ENCODE assay signal across 15 cellular contexts in genomic region chr9:22041792-22042191, GRCh38. TPM values are rescaled to one million over a fixed set of nuclear protein-coding genes. Genes with fewer than 3 reads are reported as not detected.
DNase-seq lines count a peak whose midpoint lies in the region; ATAC-seq and TF ChIP-seq lines count a peak whose summit lies in the region.
"Had no signal": no experiment of that assay in that cellular context is flagged by ENCODE, and none has a peak within 500 bp of the region (broad histone marks: within the 10 kb centered on the region; RNA-seq: fewer than 3 reads in every experiment).

No MANE protein-coding gene starts in this region.

- ATAC-seq in HCT116 (peak; percentile 74), GM19395 (IDR thresholded peaks at IDR 0.05; ENCODE audit: unreplicated experiment) (no peak)

- H3K27ac ChIP-seq in HCT116 (ENCODE audit: low read depth, low read length) (no peak overlapping the region), SJSA1 (0 out of 2 replicates have a peak overlapping the region, but pooled peaks have one; percentile 70)

- no peaks in the 10 kb centered on the region for H3K9me2 ChIP-seq in HCT116 (ENCODE audit: insufficient read depth)

- RAD21 ChIA-PET in HCT116 (lab: Charles Lee; ENCODE audit: low non-redundant PET in 1 of 2, low total read pairs in 2 of 2, uncharacterized antibody in 2 of 2, unreplicated experiment in 2 of 2) = interaction anchor here in 1 of 2 experiments (0.5 kb wide), 1 partner anchor 197 kb away, joined by 3 read pairs; no protein-coding TSS in a partner anchor

- H3K27me3 ChIP-seq in HCT116 (ENCODE audit: insufficient read depth, low read length) = no peaks in the 10 kb centered on the region
- H3K27me3 ChIP-seq in SJSA1 (replicated peaks) = no peaks in the 10 kb centered on the region
- H3K27me3 ChIP-seq in skeletal muscle satellite cell (ENCODE audit: control insufficient read depth, insufficient read depth, low read length) = no peaks in the 10 kb centered on the region
- H3K27me3 ChIP-seq in MG63 = no peaks in the 10 kb centered on the region

- no peaks in the 10 kb centered on the region for H3K79me2 ChIP-seq in HCT116 (ENCODE audit: insufficient read depth, low read length)

- no peak for TF ChIP-seq CTCF in HCT116 (IDR thresholded peaks at IDR 0.05 in 2 of 3, conservative IDR thresholded peaks at IDR 0.05 in 1 of 3; ENCODE audit: borderline replicate concordance in 1 of 3, insufficient read depth in 1 of 3, low read depth in 2 of 3, low read length in 2 of 3)

- BruUV-seq in HCT116 (replicated peaks; lab: Mats Ljungman, UMichigan) = no TSS peak

- intact Hi-C loops in HCT116 (cut with micrococcal nuclease) = loop anchor here (5.0 kb wide), 1 partner anchor 34 kb away; the partner anchor contains the start of gene CDKN2B

- CTCF ChIA-PET in HCT116 (lab: Charles Lee) = interaction anchor here (1.0 to 2.2 kb wide), 3 partner anchors 33 to 229 kb away, joined by 5 to 11 read pairs (median 6); partner anchors contain the start of gene CDKN2B

- H2AFZ ChIP-seq in HCT116 (ENCODE audit: low read depth, low read length, poor library complexity, severe bottlenecking) = no peak overlapping the region

- H3K4me3 ChIP-seq in HCT116 (replicated peaks in 1 of 2; ENCODE audit: low read depth in 1 of 2, low read length in 2 of 2) (no peak overlapping the region), SJSA1 (no peak overlapping the region), skeletal muscle satellite cell (ENCODE audit: low read length) (no peak overlapping the region), MG63 (no peak overlapping the region)

- TF ChIP-seq RAD21 in HCT116 (IDR thresholded peaks at IDR 0.05; ENCODE audit: low read depth) = peak; percentile 17; the same call in 1 of the 2 replicates

- H3K4me2 ChIP-seq in HCT116 (ENCODE audit: low read length) = peak overlapping the region; percentile 48
- H3K4me2 ChIP-seq in skeletal muscle satellite cell (ENCODE audit: low read length) = peak overlapping the region; percentile 41

- H3K9me3 ChIP-seq in HCT116 (ENCODE audit: control insufficient read depth in 1 of 2, insufficient read depth in 1 of 2, low read depth in 1 of 2, low read length in 2 of 2) (no peaks in the 10 kb centered on the region), SJSA1 (replicated peaks) (no peaks in the 10 kb centered on the region), skeletal muscle satellite cell (replicated peaks; ENCODE audit: low read length) (no peaks in the 10 kb centered on the region), MG63 (no peaks in the 10 kb centered on the region)

- H4K20me1 ChIP-seq in HCT116 (ENCODE audit: insufficient read depth) = no peaks in the 10 kb centered on the region

- peaks cover 11 to 17% of the 10 kb centered on the region in 2 experiments for H3K4me1 ChIP-seq in HCT116 (ENCODE audit: control insufficient read depth in 1 of 2, insufficient read depth in 2 of 2, low read length in 2 of 2)
- H3K4me1 ChIP-seq in SJSA1 (replicated peaks) = peaks cover 46% of the 10 kb centered on the region
- peaks cover 58% of the 10 kb centered on the region for H3K4me1 ChIP-seq in skeletal muscle satellite cell (ENCODE audit: control insufficient read depth, insufficient read depth, low read length)

- POLR2A ChIA-PET in HCT116 (lab: Charles Lee) = interaction anchor here (0.9 kb wide), 1 partner anchor 33 kb away, joined by 3 read pairs; the partner anchor contains the start of gene CDKN2B

- H3K9ac ChIP-seq in HCT116 (ENCODE audit: low read length) = no peak overlapping the region
- peak overlapping the region; percentile 34 for H3K9ac ChIP-seq in skeletal muscle satellite cell (ENCODE audit: low read depth, low read length)

- no peaks in the 10 kb centered on the region for H3K36me3 ChIP-seq in HCT116 (ENCODE audit: control insufficient read depth in 1 of 2, insufficient read depth in 2 of 2, low read length in 2 of 2)
- H3K36me3 ChIP-seq in SJSA1 = no peaks in the 10 kb centered on the region
- H3K36me3 ChIP-seq in skeletal muscle satellite cell (ENCODE audit: insufficient read depth, low read length) = no peaks in the 10 kb centered on the region
- no peaks in the 10 kb centered on the region for H3K36me3 ChIP-seq in MG63

- TF ChIP-seq POLR2A in HCT116 (IDR thresholded peaks at IDR 0.05; ENCODE audit: borderline replicate concordance, extremely low read depth, insufficient read depth, insufficient read length) = no peak

- DNase-seq in HCT116 (ENCODE audit: low read depth, low spot score) = peak; percentile 29
- no peak for DNase-seq in SJSA1 (ENCODE audit: low read depth in 1 of 2, low spot score in 2 of 2)
- peak; percentile 20 for DNase-seq in glomerular visceral epithelial cell (ENCODE audit: extremely low spot score)
- no peak for DNase-seq in activated CD4-positive, alpha-beta T cell treated with anti-CD3 and anti-CD28 coated beads for 1 hour
- no peak for DNase-seq in MG63
- DNase-seq in NCI-H2196 treated with DMSO at 0.1 percent for 48 hours (lab: John Stamatoyannopoulos, UW; ENCODE audit: unreplicated experiment) = no peak
- DNase-seq: activated T-cell treated with anti-CD3 and anti-CD28 coated beads, Interleukin-2, amount 50 U/mL, for 72 hours; DMS79; glutamatergic neuron; midbrain; NCI-H2029; retina; RPMI8226 had no signal

TF ChIP-seq in HCT116, 20 proteins besides CTCF, POLR2A, EP300 and RAD21 (continues in another document):
- TF ChIP-seq ELF1 (IDR thresholded peaks at IDR 0.05; ENCODE audit: borderline replicate concordance, low read depth) (no peak), EZH2phosphoT487 (IDR thresholded peaks at IDR 0.05; ENCODE audit: borderline replicate concordance) (no peak), FOSL1 (IDR thresholded peaks at IDR 0.05; ENCODE audit: low read depth) (peak; percentile 38; the same call in 1 of the 2 replicates), CBX3 (IDR thresholded peaks at IDR 0.05; ENCODE audit: low read depth) (peak; percentile 66; the same call in 1 of the 2 replicates), EGR1 (IDR thresholded peaks at IDR 0.05; ENCODE audit: low read depth) (no peak), ATF3 (IDR thresholded peaks at IDR 0.05) (peak; percentile 23; the same call in 1 of the 2 replicates), JUND (IDR thresholded peaks at IDR 0.05) (peak; percentile 55), CEBPB (IDR thresholded peaks at IDR 0.05; ENCODE audit: low read depth) (no peak; the same call in 1 of the 2 replicates), TCF7L2 (IDR thresholded peaks at IDR 0.05; ENCODE audit: borderline replicate concordance, extremely low read depth, insufficient read depth, insufficient read length) (no peak), SIN3A (IDR thresholded peaks at IDR 0.05; ENCODE audit: low read depth) (no peak), ZNF274 (IDR thresholded peaks at IDR 0.05; ENCODE audit: low read depth, low read length) (no peak), EZH2 (IDR thresholded peaks at IDR 0.05) (no peak), SP1 (IDR thresholded peaks at IDR 0.05; ENCODE audit: low read depth) (peak; percentile 60)
- TF ChIP-seq, protein P1, sequence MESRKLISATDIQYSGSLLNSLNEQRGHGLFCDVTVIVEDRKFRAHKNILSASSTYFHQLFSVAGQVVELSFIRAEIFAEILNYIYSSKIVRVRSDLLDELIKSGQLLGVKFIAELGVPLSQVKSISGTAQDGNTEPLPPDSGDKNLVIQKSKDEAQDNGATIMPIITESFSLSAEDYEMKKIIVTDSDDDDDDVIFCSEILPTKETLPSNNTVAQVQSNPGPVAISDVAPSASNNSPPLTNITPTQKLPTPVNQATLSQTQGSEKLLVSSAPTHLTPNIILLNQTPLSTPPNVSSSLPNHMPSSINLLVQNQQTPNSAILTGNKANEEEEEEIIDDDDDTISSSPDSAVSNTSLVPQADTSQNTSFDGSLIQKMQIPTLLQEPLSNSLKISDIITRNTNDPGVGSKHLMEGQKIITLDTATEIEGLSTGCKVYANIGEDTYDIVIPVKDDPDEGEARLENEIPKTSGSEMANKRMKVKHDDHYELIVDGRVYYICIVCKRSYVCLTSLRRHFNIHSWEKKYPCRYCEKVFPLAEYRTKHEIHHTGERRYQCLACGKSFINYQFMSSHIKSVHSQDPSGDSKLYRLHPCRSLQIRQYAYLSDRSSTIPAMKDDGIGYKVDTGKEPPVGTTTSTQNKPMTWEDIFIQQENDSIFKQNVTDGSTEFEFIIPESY (IDR thresholded peaks at IDR 0.05; ENCODE audit: extremely low read depth, insufficient replicate concordance, low read length) = no peak
- TF ChIP-seq, protein P2, sequence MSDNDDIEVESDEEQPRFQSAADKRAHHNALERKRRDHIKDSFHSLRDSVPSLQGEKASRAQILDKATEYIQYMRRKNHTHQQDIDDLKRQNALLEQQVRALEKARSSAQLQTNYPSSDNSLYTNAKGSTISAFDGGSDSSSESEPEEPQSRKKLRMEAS (IDR thresholded peaks at IDR 0.05) = 0 out of 2 replicates have a peak, but pooled peaks have one; percentile 19

RNA-seq across cellular contexts. Expression of gene CDKN2B, which starts 32.7 kb away (rescaled TPM):
- 9.8 TPM for total RNA-seq in HCT116 (2021; ENCODE audit: unreplicated experiment)
- polyA plus RNA-seq in HCT116 (2012) = 6.4 and 8.4 TPM in 2 replicates
- 22.3 and 29.6 TPM in 2 replicates for total RNA-seq in SJSA1 (2014; rRNA removed; shearing (Covaris generic))
- 6.6 and 15.7 TPM in 2 replicates for total RNA-seq in skeletal muscle satellite cell (2012; rRNA removed)
- total RNA-seq in MG63 (2014; rRNA removed; shearing (Covaris generic); ENCODE audit: low replicate concordance) = not detected in 2 replicates

RNA-seq across cellular contexts. Expression of gene CDKN2B-AS1, which starts 47.2 kb away (rescaled TPM):
- total RNA-seq in HCT116 (2021; ENCODE audit: unreplicated experiment) = 1.7 TPM
- polyA plus RNA-seq in HCT116 (2012) = 0.81 and 1.1 TPM in 2 replicates
- 2.6 and 7.5 TPM in 2 replicates for total RNA-seq in SJSA1 (2014; rRNA removed; shearing (Covaris generic))
- total RNA-seq in skeletal muscle satellite cell (2012; rRNA removed) = 3.3 and 3.5 TPM in 2 replicates
- total RNA-seq in MG63 (2014; rRNA removed; shearing (Covaris generic); ENCODE audit: low replicate concordance) = not detected in 2 replicates

RNA-seq across cellular contexts. Expression of gene CDKN2A, which starts 47.6 kb away (rescaled TPM):
- total RNA-seq in HCT116 (2021; ENCODE audit: unreplicated experiment) = 89.7 TPM
- 52.1 and 57.0 TPM in 2 replicates for polyA plus RNA-seq in HCT116 (2012)
- 198 and 290 TPM in 2 replicates for total RNA-seq in SJSA1 (2014; rRNA removed; shearing (Covaris generic))
- total RNA-seq in skeletal muscle satellite cell (2012; rRNA removed) = 51.5 and 56.1 TPM in 2 replicates
- not detected in 2 replicates for total RNA-seq in MG63 (2014; rRNA removed; shearing (Covaris generic); ENCODE audit: low replicate concordance)

Comparison
In these comparisons a context has a peak if more than half of its experiments do, and no peak if none do; other contexts are left out.
1. DNase-seq: peak in HCT116 (single experiment) and glomerular visceral epithelial cell (single experiment); none in SJSA1 (0 of 2), activated CD4-positive, alpha-beta T cell treated with anti-CD3 and anti-CD28 coated beads for 1 hour (single experiment), MG63 (single experiment) and NCI-H2196 treated with DMSO at 0.1 percent for 48 hours (single experiment).
2. RNA of gene CDKN2B, which starts 32.7 kb away (total RNA-seq): 22.3 to 29.6 TPM in SJSA1 and 9.8 TPM in HCT116 (single experiment); not detected in MG63; every median in the first group is over 10 times any median in the second.
3. RNA of gene CDKN2A, which starts 47.6 kb away (total RNA-seq): 198 to 290 TPM in SJSA1 and 89.7 TPM in HCT116 (single experiment); not detected in MG63; every median in the first group is over 10 times any median in the second.